ENCODE assay signal across 18 cellular contexts in the genomic region with DNA sequence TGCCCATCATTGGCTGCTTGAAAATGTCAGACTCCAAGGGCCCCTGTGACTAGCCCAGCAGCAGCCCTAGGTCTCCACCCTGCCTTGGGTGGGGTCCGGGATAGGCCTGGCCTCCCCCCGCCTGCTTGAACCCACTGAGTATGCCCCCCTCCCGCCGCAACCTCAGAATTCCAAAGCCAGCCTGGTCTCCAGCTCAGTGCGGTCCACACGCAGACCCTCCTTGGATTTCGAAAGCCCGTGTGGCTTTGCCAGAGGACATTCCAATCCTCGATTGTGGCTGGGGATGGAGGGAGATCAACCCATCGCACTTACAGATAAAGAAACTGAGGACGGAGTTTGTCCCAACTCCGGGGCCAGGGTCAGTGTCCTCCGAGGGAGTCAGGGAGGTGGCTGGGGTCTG. TPM values are rescaled to one million over a fixed set of nuclear protein-coding genes. Genes with fewer than 3 reads are reported as not detected.
"Had no signal": no experiment of that assay in that cellular context is flagged by ENCODE, and none has a peak within 500 bp of the region (broad histone marks: within the 10 kb centered on the region; RNA-seq: fewer than 3 reads in every experiment).

No MANE protein-coding gene starts in this region.

- H3K4me1 ChIP-seq: lower lobe of right lung, right atrium auricular region had no signal

- H3K27ac ChIP-seq: cardiac muscle cell, lower lobe of right lung, neutrophil, right atrium auricular region, VCaP had no signal

- DNase-seq: activated CD4-positive, alpha-beta T cell treated with anti-CD3 and anti-CD28 coated beads for 4 hours; activated CD8-positive, alpha-beta memory T cell treated with anti-CD3 and anti-CD28 coated beads, Interleukin-2, amount 50 U/mL, for 4 hours; activated CD8-positive, alpha-beta T cell treated with anti-CD3 and anti-CD28 coated beads for 36 hours; effector CD4-positive, alpha-beta T cell; hippocampal formation; lower lobe of right lung; stimulated activated CD4-positive, alpha-beta T cell treated with anti-CD3 and anti-CD28 coated beads, Interleukin-2, amount 100 ng/mL, for 24 hours; stimulated activated naive B cell treated with anti-CD40 and anti-IgM and Interleukin-4, amounts not matched to agents 10 μg/mL and 1 μg/mL and 100 μg/mL, for 72 hours; T-helper 9 cell; trophoblast cell had no signal

- H3K9me3 ChIP-seq: lower lobe of right lung, neutrophil, right atrium auricular region had no signal

- H3K27me3 ChIP-seq: right atrium auricular region had no signal

- H3K4me3 Mint-ChIP-seq: activated CD8-positive, alpha-beta T cell treated with anti-CD3 and anti-CD28 coated beads for 36 hours; mesothelial cell of epicardium; stimulated activated naive B cell treated with anti-CD40 and anti-IgM and Interleukin-4, amounts not matched to agents 10 μg/mL and 1 μg/mL and 100 μg/mL, for 72 hours had no signal

- H3K27ac Mint-ChIP-seq: activated CD8-positive, alpha-beta T cell treated with anti-CD3 and anti-CD28 coated beads for 36 hours; mesothelial cell of epicardium had no signal

- H3K36me3 Mint-ChIP-seq: mesothelial cell of epicardium; stimulated activated naive B cell treated with anti-CD40 and anti-IgM and Interleukin-4, amounts not matched to agents 10 μg/mL and 1 μg/mL and 100 μg/mL, for 72 hours had no signal

- H3K9me3 Mint-ChIP-seq: mesothelial cell of epicardium had no signal

- ATAC-seq: activated CD8-positive, alpha-beta T cell treated with anti-CD3 and anti-CD28 coated beads for 36 hours; lower lobe of right lung; stimulated activated naive B cell treated with anti-CD40 and anti-IgM and Interleukin-4, amounts not matched to agents 10 μg/mL and 1 μg/mL and 100 μg/mL, for 72 hours had no signal

- H3K36me3 ChIP-seq: cardiac muscle cell, lower lobe of right lung, neutrophil, right atrium auricular region had no signal

- H3K4me3 ChIP-seq: cardiac muscle cell, lower lobe of right lung, right atrium auricular region had no signal

- FAIRE-seq: astrocyte, colon had no signal

RNA-seq across cellular contexts. Expression of gene DPEP1, which starts 6.4 kb away (rescaled TPM):
- total RNA-seq: activated CD8-positive, alpha-beta T cell treated with anti-CD3 and anti-CD28 coated beads for 36 hours had no signal

RNA-seq across cellular contexts. Expression of gene CPNE7, which starts 44.3 kb away (rescaled TPM):
- total RNA-seq: right atrium auricular region, subcutaneous adipose tissue had no signal
